In genomic region chr3:127775398-127776109, GRCh38 we compare ENCODE assay signal across 8 cellular contexts. TPM values are rescaled to one million over a fixed set of nuclear protein-coding genes. Genes with fewer than 3 reads are reported as not detected.
A peak's percentile ranks its signal among the peaks of the same experiment; 100 is the strongest.
DNase-seq lines count a peak whose midpoint lies in the region; ATAC-seq and TF ChIP-seq lines count a peak whose summit lies in the region.

No MANE protein-coding gene starts in this region.

- H3K27me3 ChIP-seq in GM06990 (replicated peaks; ENCODE audit: control insufficient read depth, insufficient read depth, low read length), result no peaks in the 10 kb centered on the region
- H3K27me3 ChIP-seq in colonic mucosa, result no peaks in the 10 kb centered on the region

- H3K36me3 ChIP-seq in GM06990 (ENCODE audit: control insufficient read depth, insufficient read depth, low read length) (peaks cover 10% of the 10 kb centered on the region), colonic mucosa (no peaks in the 10 kb centered on the region)

- H3K27ac ChIP-seq in colonic mucosa, result peak overlapping the region; percentile 63

- peaks cover 12% of the 10 kb centered on the region for H3K9me3 Mint-ChIP-seq in nephron progenitor cell

- no peaks in the 10 kb centered on the region for H3K4me1 ChIP-seq in colonic mucosa

- peaks cover 7% of the 10 kb centered on the region for H3K27me3 Mint-ChIP-seq in nephron progenitor cell (ENCODE audit: low read depth, poor library complexity)

- intact Hi-C loops in colonic mucosa (cut with DNase I), result no loop called here

- ATAC-seq in GM19023 (IDR thresholded peaks at IDR 0.05; ENCODE audit: unreplicated experiment) (no peak), HG02759 (IDR thresholded peaks at IDR 0.05; ENCODE audit: unreplicated experiment) (no peak)

- H3K4me3 ChIP-seq in GM06990 (replicated peaks; ENCODE audit: low read depth, low read length) (0 out of 2 replicates have a peak overlapping the region, but pooled peaks have one; percentile 19), colonic mucosa (no peak overlapping the region)

- TF ChIP-seq CTCF in GM06990 (IDR thresholded peaks at IDR 0.05; ENCODE audit: insufficient read depth, low read length, poor library complexity, severe bottlenecking) (no peak), colonic mucosa (IDR thresholded peaks at IDR 0.05) (no peak), nephron progenitor cell (IDR thresholded peaks at IDR 0.05) (no peak)

- peak overlapping the region; percentile 66 for H3K27ac Mint-ChIP-seq in nephron progenitor cell

- DNase-seq in GM06990 (ENCODE audit: extremely low read depth, insufficient read length) (peak; percentile 67), NCI-H2171 (lab: John Stamatoyannopoulos, UW) (peak; percentile 74), colonic mucosa (no peak), nephron progenitor cell (peak; percentile 22), Ammon's horn (ENCODE audit: low spot score) (no peak), cortex of kidney (lab: John Stamatoyannopoulos, UW) (no peak)

- peaks cover 23% of the 10 kb centered on the region for H3K4me1 Mint-ChIP-seq in nephron progenitor cell

- no peaks in the 10 kb centered on the region for H3K9me3 ChIP-seq in colonic mucosa

- peak overlapping the region in 1 of 2 donors; percentile 38 for H3K9ac ChIP-seq in colonic mucosa (ENCODE audit: low read depth in 2 of 2, low read length in 2 of 2)

- H3K4me3 Mint-ChIP-seq in nephron progenitor cell, result no peak overlapping the region

- H3K36me3 Mint-ChIP-seq in nephron progenitor cell (ENCODE audit: low read depth), result no peaks in the 10 kb centered on the region

RNA-seq across cellular contexts. Expression of gene MGLL, which starts 46.8 kb away (rescaled TPM):
- total RNA-seq in colonic mucosa, result 100 to 1,000 TPM; 123 to 200 TPM

Comparison
In these comparisons a context has a peak if more than half of its experiments do, and no peak if none do; other contexts are left out.
1. DNase-seq: peak in GM06990 (single experiment), NCI-H2171 (single experiment) and nephron progenitor cell (single experiment); none in colonic mucosa (single experiment), Ammon's horn (single experiment) and cortex of kidney (single experiment).